In the genomic region with DNA sequence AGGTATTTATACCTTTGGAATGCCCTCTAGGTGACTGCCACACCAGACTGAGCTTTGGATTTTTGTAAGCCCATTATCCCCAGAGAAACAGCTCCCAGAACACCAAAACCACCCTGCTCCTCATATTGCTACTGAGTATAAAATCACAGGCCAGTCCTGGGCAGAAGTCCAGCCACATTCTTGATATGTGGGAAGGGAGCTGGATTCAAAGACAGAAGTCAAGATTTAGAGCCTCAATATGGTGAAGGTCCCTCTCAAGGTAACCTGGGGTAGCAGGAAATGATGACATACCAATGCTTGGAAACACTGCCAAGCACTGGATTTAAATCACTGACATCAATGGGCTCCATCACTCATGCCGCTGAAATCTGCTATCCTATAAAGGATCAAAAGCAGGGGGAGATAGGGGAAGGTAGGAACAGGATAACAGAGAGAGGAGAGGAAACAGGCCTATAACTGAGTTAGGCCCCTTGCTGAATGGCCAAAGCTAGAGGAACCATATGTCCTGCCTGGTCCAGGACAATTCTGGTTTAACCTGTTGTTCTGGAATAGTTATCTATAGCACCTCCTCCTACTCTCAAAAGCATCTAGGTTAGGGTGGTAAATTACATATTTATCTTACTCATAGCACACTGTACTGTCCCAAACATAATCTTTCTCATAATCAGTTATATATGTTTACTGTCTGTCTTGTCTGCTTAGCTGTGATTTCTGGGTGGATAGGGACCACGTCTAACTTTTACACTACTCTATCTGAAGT, we compare ENCODE assay signal across 1 cellular context.
TF ChIP-seq lines count a peak whose summit lies in the region.

No MANE protein-coding gene starts in this region.

TF ChIP-seq in GM23338, 12 proteins besides CTCF, POLR2A, EP300 and RAD21:
- TF ChIP-seq ZNF462 (CRISPR knock-in tag; IDR thresholded peaks at IDR 0.05) (no peak), EZH2 (IDR thresholded peaks at IDR 0.05; ENCODE audit: low read depth, unreplicated experiment) (no peak), ZNF331 (CRISPR knock-in tag; IDR thresholded peaks at IDR 0.05; ENCODE audit: low read depth) (no peak), STAT1 (IDR thresholded peaks at IDR 0.05; ENCODE audit: unreplicated experiment) (no peak), ETS1 (IDR thresholded peaks at IDR 0.05) (no peak), ZNF114 (CRISPR knock-in tag; IDR thresholded peaks at IDR 0.05) (no peak), NANOG (IDR thresholded peaks at IDR 0.05; ENCODE audit: borderline replicate concordance) (no peak), JUNB (IDR thresholded peaks at IDR 0.05; ENCODE audit: unreplicated experiment) (no peak), POLR2AphosphoS5 (IDR thresholded peaks at IDR 0.05; ENCODE audit: low read depth) (no peak), CREB1 (CRISPR knock-in tag; IDR thresholded peaks at IDR 0.05; ENCODE audit: low read depth) (no peak), EZH2phosphoT487 (IDR thresholded peaks at IDR 0.05; ENCODE audit: unreplicated experiment) (no peak)
- TF ChIP-seq, protein P1, sequence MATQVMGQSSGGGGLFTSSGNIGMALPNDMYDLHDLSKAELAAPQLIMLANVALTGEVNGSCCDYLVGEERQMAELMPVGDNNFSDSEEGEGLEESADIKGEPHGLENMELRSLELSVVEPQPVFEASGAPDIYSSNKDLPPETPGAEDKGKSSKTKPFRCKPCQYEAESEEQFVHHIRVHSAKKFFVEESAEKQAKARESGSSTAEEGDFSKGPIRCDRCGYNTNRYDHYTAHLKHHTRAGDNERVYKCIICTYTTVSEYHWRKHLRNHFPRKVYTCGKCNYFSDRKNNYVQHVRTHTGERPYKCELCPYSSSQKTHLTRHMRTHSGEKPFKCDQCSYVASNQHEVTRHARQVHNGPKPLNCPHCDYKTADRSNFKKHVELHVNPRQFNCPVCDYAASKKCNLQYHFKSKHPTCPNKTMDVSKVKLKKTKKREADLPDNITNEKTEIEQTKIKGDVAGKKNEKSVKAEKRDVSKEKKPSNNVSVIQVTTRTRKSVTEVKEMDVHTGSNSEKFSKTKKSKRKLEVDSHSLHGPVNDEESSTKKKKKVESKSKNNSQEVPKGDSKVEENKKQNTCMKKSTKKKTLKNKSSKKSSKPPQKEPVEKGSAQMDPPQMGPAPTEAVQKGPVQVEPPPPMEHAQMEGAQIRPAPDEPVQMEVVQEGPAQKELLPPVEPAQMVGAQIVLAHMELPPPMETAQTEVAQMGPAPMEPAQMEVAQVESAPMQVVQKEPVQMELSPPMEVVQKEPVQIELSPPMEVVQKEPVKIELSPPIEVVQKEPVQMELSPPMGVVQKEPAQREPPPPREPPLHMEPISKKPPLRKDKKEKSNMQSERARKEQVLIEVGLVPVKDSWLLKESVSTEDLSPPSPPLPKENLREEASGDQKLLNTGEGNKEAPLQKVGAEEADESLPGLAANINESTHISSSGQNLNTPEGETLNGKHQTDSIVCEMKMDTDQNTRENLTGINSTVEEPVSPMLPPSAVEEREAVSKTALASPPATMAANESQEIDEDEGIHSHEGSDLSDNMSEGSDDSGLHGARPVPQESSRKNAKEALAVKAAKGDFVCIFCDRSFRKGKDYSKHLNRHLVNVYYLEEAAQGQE (IDR thresholded peaks at IDR 0.05; ENCODE audit: unreplicated experiment): no peak
TF ChIP-seq in GM23338: peak in this region for 0.
